27 cellular contexts compared by ENCODE assay signal in genomic region chr14:87678624-87679023, GRCh38.
"Had no signal": no experiment of that assay in that cellular context is flagged by ENCODE, and none has a peak within 500 bp of the region (broad histone marks: within the 10 kb centered on the region; RNA-seq: fewer than 3 reads in every experiment).

No MANE protein-coding gene starts in this region.

- H3K4me3 ChIP-seq: neural progenitor cell, pancreas, prostate gland, right atrium auricular region, skin epidermis, smooth muscle cell, spleen, stomach, tibial artery, transverse colon, upper lobe of right lung, vagina had no signal

- H3K4me3 Mint-ChIP-seq: naive B cell; naive thymus-derived CD8-positive, alpha-beta T cell; natural killer cell treated with Interleukin-12 subunit alpha and Interleukin-12 subunit beta and Interleukin-15 and Interleukin-18, amount 100 ng/mL, for 72 hours; neural progenitor cell; stimulated activated effector memory CD8-positive, alpha-beta T cell treated with anti-CD3 and anti-CD28 coated beads, Interleukin-12 subunit alpha, Interleukin-12 subunit beta, amount 100 ng/mL, for 72 hours; stimulated activated naive B cell treated with anti-CD40 and anti-IgM and Interleukin-4, amounts not matched to agents 10 μg/mL and 1 μg/mL and 100 μg/mL, for 72 hours; stimulated activated naive CD8-positive, alpha-beta T cell treated with anti-CD3 and anti-CD28 coated beads, Interleukin-15, Interleukin-2, amounts not matched to agents 100 ng/mL and 50 ng/mL, for 24 hours; type B pancreatic cell had no signal

- FAIRE-seq: pancreas had no signal

- H3K9me3 Mint-ChIP-seq: stimulated activated naive CD8-positive, alpha-beta T cell treated with anti-CD3 and anti-CD28 coated beads, Interleukin-15, Interleukin-2, amounts not matched to agents 100 ng/mL and 50 ng/mL, for 24 hours; type B pancreatic cell had no signal

- H3K4me1 Mint-ChIP-seq: naive B cell; naive thymus-derived CD8-positive, alpha-beta T cell; neural progenitor cell; stimulated activated effector memory CD8-positive, alpha-beta T cell treated with anti-CD3 and anti-CD28 coated beads, Interleukin-12 subunit alpha, Interleukin-12 subunit beta, amount 100 ng/mL, for 72 hours; stimulated activated naive B cell treated with anti-CD40 and anti-IgM and Interleukin-4, amounts not matched to agents 10 μg/mL and 1 μg/mL and 100 μg/mL, for 72 hours had no signal

- H3K36me3 ChIP-seq: neural progenitor cell, pancreas, prostate gland, right atrium auricular region, spleen, stomach, tibial artery, transverse colon, upper lobe of right lung, vagina had no signal

- ATAC-seq: naive thymus-derived CD8-positive, alpha-beta T cell; natural killer cell treated with Interleukin-12 subunit alpha and Interleukin-12 subunit beta and Interleukin-15 and Interleukin-18, amount 100 ng/mL, for 72 hours; pancreas; sciatic nerve; stimulated activated effector memory CD8-positive, alpha-beta T cell treated with anti-CD3 and anti-CD28 coated beads, Interleukin-12 subunit alpha, Interleukin-12 subunit beta, amount 100 ng/mL, for 72 hours; stimulated activated naive B cell treated with anti-CD40 and anti-IgM and Interleukin-4, amounts not matched to agents 10 μg/mL and 1 μg/mL and 100 μg/mL, for 72 hours; upper lobe of right lung had no signal

- H3K27me3 ChIP-seq: neural progenitor cell, right atrium auricular region, spleen, stomach, tibial artery, transverse colon, upper lobe of right lung, vagina had no signal

- H3K27ac Mint-ChIP-seq: naive B cell; naive thymus-derived CD8-positive, alpha-beta T cell; natural killer cell treated with Interleukin-12 subunit alpha and Interleukin-12 subunit beta and Interleukin-15 and Interleukin-18, amount 100 ng/mL, for 72 hours; neural progenitor cell; stimulated activated effector memory CD8-positive, alpha-beta T cell treated with anti-CD3 and anti-CD28 coated beads, Interleukin-12 subunit alpha, Interleukin-12 subunit beta, amount 100 ng/mL, for 72 hours; stimulated activated naive B cell treated with anti-CD40 and anti-IgM and Interleukin-4, amounts not matched to agents 10 μg/mL and 1 μg/mL and 100 μg/mL, for 72 hours; stimulated activated naive CD8-positive, alpha-beta T cell treated with anti-CD3 and anti-CD28 coated beads, Interleukin-15, Interleukin-2, amounts not matched to agents 100 ng/mL and 50 ng/mL, for 24 hours; type B pancreatic cell had no signal

- H3K27ac ChIP-seq: neural progenitor cell, pancreas, prostate gland, right atrium auricular region, skin epidermis, spleen, stomach, tibial artery, transverse colon, upper lobe of right lung, vagina had no signal

- DNase-seq: naive B cell; naive thymus-derived CD8-positive, alpha-beta T cell; occipital lobe; pancreas; retina; spleen; stimulated activated CD4-positive, alpha-beta T cell treated with anti-CD3 and anti-CD28 coated beads, Interleukin-12 subunit alpha, Interleukin-12 subunit beta, amount 100 ng/mL, for 4 hours; stimulated activated CD4-positive, alpha-beta T cell treated with anti-CD3 and anti-CD28 coated beads, Interleukin-2, amount 100 ng/mL, for 24 hours; stimulated activated CD4-positive, alpha-beta T cell treated with anti-CD3 and anti-CD28 coated beads, Interleukin-2, amount 100 ng/mL, for 48 hours; stimulated activated CD4-positive, alpha-beta T cell treated with anti-CD3 and anti-CD28 coated beads, Interleukin-4, amount 100 ng/mL, for 24 hours; stimulated activated naive B cell treated with anti-CD40 and anti-IgM and Interleukin-4, amounts not matched to agents 10 μg/mL and 1 μg/mL and 100 μg/mL, for 72 hours; stimulated activated naive CD4-positive, alpha-beta T cell treated with Interleukin-2 at 50 U/mL for 16 hours; stomach; tibial artery; transverse colon; upper lobe of right lung had no signal

- H3K9me3 ChIP-seq: pancreas, prostate gland, transverse colon, upper lobe of right lung, vagina had no signal

- H3K27me3 Mint-ChIP-seq: naive B cell; naive thymus-derived CD8-positive, alpha-beta T cell; natural killer cell treated with Interleukin-12 subunit alpha and Interleukin-12 subunit beta and Interleukin-15 and Interleukin-18, amount 100 ng/mL, for 72 hours; stimulated activated naive B cell treated with anti-CD40 and anti-IgM and Interleukin-4, amounts not matched to agents 10 μg/mL and 1 μg/mL and 100 μg/mL, for 72 hours; stimulated activated naive CD8-positive, alpha-beta T cell treated with anti-CD3 and anti-CD28 coated beads, Interleukin-15, Interleukin-2, amounts not matched to agents 100 ng/mL and 50 ng/mL, for 24 hours had no signal

- H3K4me1 ChIP-seq: neural progenitor cell, pancreas, prostate gland, right atrium auricular region, spleen, stomach, tibial artery, transverse colon, upper lobe of right lung, vagina had no signal

- H3K36me3 Mint-ChIP-seq: naive B cell; naive thymus-derived CD8-positive, alpha-beta T cell; natural killer cell treated with Interleukin-12 subunit alpha and Interleukin-12 subunit beta and Interleukin-15 and Interleukin-18, amount 100 ng/mL, for 72 hours; neural progenitor cell; stimulated activated effector memory CD8-positive, alpha-beta T cell treated with anti-CD3 and anti-CD28 coated beads, Interleukin-12 subunit alpha, Interleukin-12 subunit beta, amount 100 ng/mL, for 72 hours; stimulated activated naive B cell treated with anti-CD40 and anti-IgM and Interleukin-4, amounts not matched to agents 10 μg/mL and 1 μg/mL and 100 μg/mL, for 72 hours; type B pancreatic cell had no signal
